1 cellular context compared by ENCODE assay signal in the genomic region with DNA sequence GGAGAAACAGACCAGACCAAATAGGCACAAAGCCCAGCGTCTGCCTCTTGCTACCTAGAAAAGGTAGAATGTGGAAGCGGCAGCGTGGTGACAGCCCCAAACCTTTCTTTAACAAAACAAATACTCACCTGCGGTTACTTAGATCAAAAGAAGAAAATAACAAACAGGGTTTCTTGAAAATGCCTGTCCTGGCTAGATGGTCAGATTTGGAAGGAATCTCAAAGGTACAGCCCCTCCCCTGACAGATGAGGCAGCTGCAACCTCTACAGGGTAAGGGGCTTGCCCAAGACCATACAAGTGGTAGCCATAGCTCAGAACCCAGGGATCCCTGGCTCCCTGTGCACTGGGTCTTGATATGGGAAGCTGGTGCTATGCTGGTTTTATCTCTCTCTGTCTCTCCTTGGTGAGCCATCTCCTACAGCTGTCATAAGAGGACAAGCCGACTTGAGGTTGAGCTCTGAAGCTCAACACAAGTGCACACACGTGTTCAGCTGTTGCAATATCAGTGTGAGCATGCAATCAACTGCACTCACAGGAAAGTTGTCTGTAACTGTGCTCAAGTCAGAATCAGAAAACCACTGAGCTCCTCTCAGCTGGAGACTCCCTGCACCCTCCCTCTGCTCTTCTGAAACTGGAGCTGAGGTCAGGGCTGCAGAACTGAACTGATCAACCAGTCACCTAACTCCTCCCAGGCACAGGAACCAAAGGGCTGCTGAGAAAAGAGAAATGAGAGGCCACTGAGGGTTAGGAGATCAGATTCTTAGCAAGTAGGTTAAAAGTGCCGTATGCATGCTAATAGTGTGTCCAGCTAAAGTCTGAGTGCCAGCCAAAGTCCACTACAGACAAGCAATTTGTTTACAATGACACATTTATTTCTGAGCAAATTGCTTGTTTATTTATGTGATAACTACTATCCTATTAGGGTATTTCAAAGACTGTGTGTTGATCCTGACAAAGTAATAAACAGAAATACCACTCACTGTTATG.
TF ChIP-seq lines count a peak whose summit lies in the region.

No MANE protein-coding gene starts in this region.

TF ChIP-seq in K562, 482 proteins besides CTCF, POLR2A, EP300 and RAD21 (continued from another document and continues in another):
- peak; percentile 99 for TF ChIP-seq CEBPG (CRISPR knock-in tag; IDR thresholded peaks at IDR 0.05)
- TF ChIP-seq CEBPG (tag; conservative IDR thresholded peaks at IDR 0.05 in 1 of 2, IDR thresholded peaks at IDR 0.05 in 1 of 2), result peak; percentile 84 to 93
- TF ChIP-seq MAFF (IDR thresholded peaks at IDR 0.05; ENCODE audit: low read length), result no peak
- no peak for TF ChIP-seq NCOA4 (IDR thresholded peaks at IDR 0.05; ENCODE audit: partially characterized antibody)
- TF ChIP-seq, protein P1, sequence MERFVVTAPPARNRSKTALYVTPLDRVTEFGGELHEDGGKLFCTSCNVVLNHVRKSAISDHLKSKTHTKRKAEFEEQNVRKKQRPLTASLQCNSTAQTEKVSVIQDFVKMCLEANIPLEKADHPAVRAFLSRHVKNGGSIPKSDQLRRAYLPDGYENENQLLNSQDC (CRISPR knock-in tag; IDR thresholded peaks at IDR 0.05), result no peak
- TF ChIP-seq BRD4 (IDR thresholded peaks at IDR 0.05), result no peak
- TF ChIP-seq, protein P2, sequence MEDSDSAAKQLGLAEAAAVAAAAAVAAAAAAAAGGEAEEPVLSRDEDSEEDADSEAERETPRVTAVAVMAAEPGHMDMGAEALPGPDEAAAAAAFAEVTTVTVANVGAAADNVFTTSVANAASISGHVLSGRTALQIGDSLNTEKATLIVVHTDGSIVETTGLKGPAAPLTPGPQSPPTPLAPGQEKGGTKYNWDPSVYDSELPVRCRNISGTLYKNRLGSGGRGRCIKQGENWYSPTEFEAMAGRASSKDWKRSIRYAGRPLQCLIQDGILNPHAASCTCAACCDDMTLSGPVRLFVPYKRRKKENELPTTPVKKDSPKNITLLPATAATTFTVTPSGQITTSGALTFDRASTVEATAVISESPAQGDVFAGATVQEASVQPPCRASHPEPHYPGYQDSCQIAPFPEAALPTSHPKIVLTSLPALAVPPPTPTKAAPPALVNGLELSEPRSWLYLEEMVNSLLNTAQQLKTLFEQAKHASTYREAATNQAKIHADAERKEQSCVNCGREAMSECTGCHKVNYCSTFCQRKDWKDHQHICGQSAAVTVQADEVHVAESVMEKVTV (CRISPR knock-in tag; IDR thresholded peaks at IDR 0.05), result no peak
- no peak for TF ChIP-seq DIDO1 (tag; IDR thresholded peaks at IDR 0.05; ENCODE audit: low read depth)
- TF ChIP-seq ZNF780A (CRISPR knock-in tag; IDR thresholded peaks at IDR 0.05), result no peak
- TF ChIP-seq SMARCC2 (IDR thresholded peaks at IDR 0.05; ENCODE audit: low read depth), result no peak
- TF ChIP-seq, protein P3, sequence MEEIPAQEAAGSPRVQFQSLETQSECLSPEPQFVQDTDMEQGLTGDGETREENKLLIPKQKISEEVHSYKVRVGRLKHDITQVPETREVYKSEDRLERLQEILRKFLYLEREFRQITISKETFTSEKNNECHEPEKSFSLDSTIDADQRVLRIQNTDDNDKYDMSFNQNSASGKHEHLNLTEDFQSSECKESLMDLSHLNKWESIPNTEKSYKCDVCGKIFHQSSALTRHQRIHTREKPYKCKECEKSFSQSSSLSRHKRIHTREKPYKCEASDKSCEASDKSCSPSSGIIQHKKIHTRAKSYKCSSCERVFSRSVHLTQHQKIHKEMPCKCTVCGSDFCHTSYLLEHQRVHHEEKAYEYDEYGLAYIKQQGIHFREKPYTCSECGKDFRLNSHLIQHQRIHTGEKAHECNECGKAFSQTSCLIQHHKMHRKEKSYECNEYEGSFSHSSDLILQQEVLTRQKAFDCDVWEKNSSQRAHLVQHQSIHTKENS (CRISPR knock-in tag; IDR thresholded peaks at IDR 0.05), result no peak
- TF ChIP-seq SMAD1 (IDR thresholded peaks at IDR 0.05; ENCODE audit: low read depth, low read length, partially characterized antibody), result no peak
- TF ChIP-seq SMAD4 (CRISPR knock-in tag; conservative IDR thresholded peaks at IDR 0.05), result no peak; the same call in 1 of the 2 replicates
- no peak for TF ChIP-seq MEF2D (tag; conservative IDR thresholded peaks at IDR 0.05; ENCODE audit: low read depth)
- no peak for TF ChIP-seq RBM39 (optimal IDR thresholded peaks at IDR 0.05; ENCODE audit: low read depth, low read length)
- TF ChIP-seq MTA3 (IDR thresholded peaks at IDR 0.05; ENCODE audit: borderline replicate concordance), result peak; percentile 49; the same call in 1 of the 2 replicates
- TF ChIP-seq PRMT5 (CRISPR knock-in tag; IDR thresholded peaks at IDR 0.05), result no peak
- TF ChIP-seq CBX3 (IDR thresholded peaks at IDR 0.05; ENCODE audit: borderline replicate concordance in 1 of 2, low read length in 2 of 2), result no peak
- no peak for TF ChIP-seq ETV5 (CRISPR knock-in tag; IDR thresholded peaks at IDR 0.05; ENCODE audit: low read depth)
- TF ChIP-seq HNRNPLL (IDR thresholded peaks at IDR 0.05; ENCODE audit: low read depth, low read length, poor library complexity, severe bottlenecking), result no peak
- no peak for TF ChIP-seq ZSCAN29 (IDR thresholded peaks at IDR 0.05)
- no peak for TF ChIP-seq YBX1 (IDR thresholded peaks at IDR 0.05)
- no peak for TF ChIP-seq CHD2 (IDR thresholded peaks at IDR 0.05; ENCODE audit: low read depth, low read length)
- no peak; the same call in 1 of the 2 replicates for TF ChIP-seq TOE1 (IDR thresholded peaks at IDR 0.05; ENCODE audit: borderline replicate concordance)
- no peak for TF ChIP-seq TOE1 (CRISPR knock-in tag; IDR thresholded peaks at IDR 0.05; ENCODE audit: borderline replicate concordance, low read depth)
- TF ChIP-seq, protein P4, sequence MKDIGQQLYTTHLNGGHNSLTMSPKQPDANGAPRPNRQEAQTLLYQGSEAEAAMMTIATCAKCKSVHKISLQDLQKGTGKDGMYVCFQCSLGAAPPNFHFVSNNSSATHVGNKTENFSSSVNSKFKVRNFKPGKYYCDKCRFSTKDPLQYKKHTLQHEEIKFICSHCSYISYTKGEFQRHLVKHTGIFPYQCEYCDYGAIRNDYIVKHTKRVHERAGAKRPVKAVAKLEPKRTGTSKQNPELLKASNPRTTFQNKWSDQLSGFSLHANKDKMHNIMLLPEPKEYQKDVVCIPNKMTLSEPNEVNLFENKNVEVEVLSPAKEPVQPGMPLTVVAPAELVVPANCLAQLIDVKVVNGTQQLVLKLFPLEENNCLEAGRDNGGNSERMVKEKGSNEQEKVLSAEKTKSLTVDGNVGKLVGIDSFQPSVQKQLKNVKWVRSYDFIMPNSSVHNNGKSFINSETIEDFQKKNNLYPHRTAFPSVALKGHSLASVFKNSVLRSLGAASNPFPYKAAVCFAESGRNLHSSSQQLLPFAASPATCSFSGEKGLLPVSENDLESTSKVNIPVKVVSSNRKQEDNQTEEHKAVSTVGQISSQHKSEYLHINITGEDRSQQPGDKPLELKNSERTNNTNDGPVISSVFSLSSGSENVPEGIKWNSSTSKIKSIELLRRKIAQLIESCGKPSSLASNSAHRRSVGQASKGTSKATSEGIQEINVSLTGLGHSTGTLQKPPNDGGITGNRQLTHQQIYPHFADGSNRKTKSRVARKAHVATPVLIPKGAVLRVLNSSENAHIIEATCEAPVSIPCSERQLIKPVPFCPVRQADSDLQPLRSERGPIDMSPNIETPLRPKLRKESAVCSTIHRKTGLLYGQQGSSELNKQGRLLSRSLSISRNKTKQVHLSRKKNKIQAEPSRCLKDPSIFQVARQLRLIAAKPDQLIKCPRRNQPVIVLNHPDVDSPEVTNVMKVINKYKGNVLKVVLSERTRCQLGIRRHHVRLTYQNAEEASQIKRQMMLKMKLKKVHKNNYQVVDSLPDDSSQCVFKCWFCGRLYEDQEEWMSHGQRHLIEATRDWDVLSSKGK (CRISPR knock-in tag; IDR thresholded peaks at IDR 0.05), result no peak
- TF ChIP-seq SIX5 (IDR thresholded peaks at IDR 0.05; ENCODE audit: borderline replicate concordance in 1 of 2, insufficient read depth in 1 of 2, low read depth in 1 of 2, low read length in 2 of 2), result no peak
- TF ChIP-seq, protein P5, sequence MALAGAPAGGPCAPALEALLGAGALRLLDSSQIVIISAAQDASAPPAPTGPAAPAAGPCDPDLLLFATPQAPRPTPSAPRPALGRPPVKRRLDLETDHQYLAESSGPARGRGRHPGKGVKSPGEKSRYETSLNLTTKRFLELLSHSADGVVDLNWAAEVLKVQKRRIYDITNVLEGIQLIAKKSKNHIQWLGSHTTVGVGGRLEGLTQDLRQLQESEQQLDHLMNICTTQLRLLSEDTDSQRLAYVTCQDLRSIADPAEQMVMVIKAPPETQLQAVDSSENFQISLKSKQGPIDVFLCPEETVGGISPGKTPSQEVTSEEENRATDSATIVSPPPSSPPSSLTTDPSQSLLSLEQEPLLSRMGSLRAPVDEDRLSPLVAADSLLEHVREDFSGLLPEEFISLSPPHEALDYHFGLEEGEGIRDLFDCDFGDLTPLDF (CRISPR knock-in tag; IDR thresholded peaks at IDR 0.05), result no peak
- no peak; the same call in 1 of the 2 replicates for TF ChIP-seq ZNF143 (CRISPR knock-in tag; IDR thresholded peaks at IDR 0.05)
- TF ChIP-seq, protein P6, sequence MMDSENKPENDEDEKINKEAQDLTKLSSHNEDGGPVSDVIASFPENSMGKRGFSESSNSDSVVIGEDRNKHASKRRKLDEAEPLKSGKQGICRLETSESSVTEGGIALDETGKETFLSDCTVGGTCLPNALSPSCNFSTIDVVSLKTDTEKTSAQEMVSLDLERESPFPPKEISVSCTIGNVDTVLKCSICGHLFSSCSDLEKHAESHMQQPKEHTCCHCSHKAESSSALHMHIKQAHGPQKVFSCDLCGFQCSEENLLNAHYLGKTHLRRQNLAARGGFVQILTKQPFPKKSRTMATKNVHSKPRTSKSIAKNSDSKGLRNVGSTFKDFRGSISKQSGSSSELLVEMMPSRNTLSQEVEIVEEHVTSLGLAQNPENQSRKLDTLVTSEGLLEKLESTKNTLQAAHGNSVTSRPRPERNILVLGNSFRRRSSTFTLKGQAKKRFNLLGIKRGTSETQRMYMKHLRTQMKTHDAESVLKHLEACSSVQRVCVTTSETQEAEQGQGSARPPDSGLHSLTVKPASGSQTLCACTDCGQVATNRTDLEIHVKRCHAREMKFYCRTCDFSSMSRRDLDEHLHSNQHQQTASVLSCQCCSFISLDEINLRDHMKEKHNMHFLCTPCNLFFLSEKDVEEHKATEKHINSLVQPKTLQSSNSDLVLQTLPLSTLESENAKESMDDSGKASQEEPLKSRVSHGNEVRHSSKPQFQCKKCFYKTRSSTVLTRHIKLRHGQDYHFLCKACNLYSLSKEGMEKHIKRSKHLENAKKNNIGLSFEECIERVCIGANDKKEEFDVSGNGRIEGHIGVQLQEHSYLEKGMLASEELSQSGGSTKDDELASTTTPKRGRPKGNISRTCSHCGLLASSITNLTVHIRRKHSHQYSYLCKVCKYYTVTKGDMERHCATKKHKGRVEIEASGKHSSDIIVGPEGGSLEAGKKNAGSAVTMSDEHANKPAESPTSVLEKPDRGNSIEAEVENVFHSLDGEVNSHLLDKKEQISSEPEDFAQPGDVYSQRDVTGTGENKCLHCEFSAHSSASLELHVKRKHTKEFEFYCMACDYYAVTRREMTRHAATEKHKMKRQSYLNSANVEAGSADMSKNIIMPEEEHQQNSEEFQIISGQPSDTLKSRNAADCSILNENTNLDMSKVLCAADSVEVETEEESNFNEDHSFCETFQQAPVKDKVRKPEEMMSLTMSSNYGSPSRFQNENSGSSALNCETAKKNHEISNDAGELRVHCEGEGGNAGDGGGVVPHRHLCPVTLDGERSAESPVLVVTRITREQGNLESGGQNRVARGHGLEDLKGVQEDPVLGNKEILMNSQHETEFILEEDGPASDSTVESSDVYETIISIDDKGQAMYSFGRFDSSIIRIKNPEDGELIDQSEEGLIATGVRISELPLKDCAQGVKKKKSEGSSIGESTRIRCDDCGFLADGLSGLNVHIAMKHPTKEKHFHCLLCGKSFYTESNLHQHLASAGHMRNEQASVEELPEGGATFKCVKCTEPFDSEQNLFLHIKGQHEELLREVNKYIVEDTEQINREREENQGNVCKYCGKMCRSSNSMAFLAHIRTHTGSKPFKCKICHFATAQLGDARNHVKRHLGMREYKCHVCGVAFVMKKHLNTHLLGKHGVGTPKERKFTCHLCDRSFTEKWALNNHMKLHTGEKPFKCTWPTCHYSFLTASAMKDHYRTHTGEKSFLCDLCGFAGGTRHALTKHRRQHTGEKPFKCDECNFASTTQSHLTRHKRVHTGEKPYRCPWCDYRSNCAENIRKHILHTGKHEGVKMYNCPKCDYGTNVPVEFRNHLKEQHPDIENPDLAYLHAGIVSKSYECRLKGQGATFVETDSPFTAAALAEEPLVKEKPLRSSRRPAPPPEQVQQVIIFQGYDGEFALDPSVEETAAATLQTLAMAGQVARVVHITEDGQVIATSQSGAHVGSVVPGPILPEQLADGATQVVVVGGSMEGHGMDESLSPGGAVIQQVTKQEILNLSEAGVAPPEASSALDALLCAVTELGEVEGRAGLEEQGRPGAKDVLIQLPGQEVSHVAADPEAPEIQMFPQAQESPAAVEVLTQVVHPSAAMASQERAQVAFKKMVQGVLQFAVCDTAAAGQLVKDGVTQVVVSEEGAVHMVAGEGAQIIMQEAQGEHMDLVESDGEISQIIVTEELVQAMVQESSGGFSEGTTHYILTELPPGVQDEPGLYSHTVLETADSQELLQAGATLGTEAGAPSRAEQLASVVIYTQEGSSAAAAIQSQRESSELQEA (IDR thresholded peaks at IDR 0.05; ENCODE audit: low read depth), result no peak
- TF ChIP-seq, protein P7, sequence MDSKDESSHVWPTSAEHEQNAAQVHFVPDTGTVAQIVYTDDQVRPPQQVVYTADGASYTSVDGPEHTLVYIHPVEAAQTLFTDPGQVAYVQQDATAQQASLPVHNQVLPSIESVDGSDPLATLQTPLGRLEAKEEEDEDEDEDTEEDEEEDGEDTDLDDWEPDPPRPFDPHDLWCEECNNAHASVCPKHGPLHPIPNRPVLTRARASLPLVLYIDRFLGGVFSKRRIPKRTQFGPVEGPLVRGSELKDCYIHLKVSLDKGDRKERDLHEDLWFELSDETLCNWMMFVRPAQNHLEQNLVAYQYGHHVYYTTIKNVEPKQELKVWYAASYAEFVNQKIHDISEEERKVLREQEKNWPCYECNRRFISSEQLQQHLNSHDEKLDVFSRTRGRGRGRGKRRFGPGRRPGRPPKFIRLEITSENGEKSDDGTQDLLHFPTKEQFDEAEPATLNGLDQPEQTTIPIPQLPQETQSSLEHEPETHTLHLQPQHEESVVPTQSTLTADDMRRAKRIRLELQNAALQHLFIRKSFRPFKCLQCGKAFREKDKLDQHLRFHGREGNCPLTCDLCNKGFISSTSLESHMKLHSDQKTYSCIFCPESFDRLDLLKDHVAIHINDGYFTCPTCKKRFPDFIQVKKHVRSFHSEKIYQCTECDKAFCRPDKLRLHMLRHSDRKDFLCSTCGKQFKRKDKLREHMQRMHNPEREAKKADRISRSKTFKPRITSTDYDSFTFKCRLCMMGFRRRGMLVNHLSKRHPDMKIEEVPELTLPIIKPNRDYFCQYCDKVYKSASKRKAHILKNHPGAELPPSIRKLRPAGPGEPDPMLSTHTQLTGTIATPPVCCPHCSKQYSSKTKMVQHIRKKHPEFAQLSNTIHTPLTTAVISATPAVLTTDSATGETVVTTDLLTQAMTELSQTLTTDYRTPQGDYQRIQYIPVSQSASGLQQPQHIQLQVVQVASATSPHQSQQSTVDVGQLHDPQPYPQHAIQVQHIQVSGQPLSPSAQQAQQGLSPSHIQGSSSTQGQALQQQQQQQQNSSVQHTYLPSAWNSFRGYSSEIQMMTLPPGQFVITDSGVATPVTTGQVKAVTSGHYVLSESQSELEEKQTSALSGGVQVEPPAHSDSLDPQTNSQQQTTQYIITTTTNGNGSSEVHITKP (IDR thresholded peaks at IDR 0.05; ENCODE audit: partially characterized antibody), result no peak
- no peak for TF ChIP-seq ZBTB8A (IDR thresholded peaks at IDR 0.05; ENCODE audit: partially characterized antibody)
- TF ChIP-seq ZNF354B (CRISPR knock-in tag; IDR thresholded peaks at IDR 0.05), result no peak
- TF ChIP-seq GABPB2 (CRISPR knock-in tag; conservative IDR thresholded peaks at IDR 0.05), result no peak
- TF ChIP-seq TCF3 (CRISPR knock-in tag; IDR thresholded peaks at IDR 0.05), result 0 out of 2 replicates have a peak, but pooled peaks have one; percentile 24
- no peak for TF ChIP-seq NUFIP1 (IDR thresholded peaks at IDR 0.05; ENCODE audit: partially characterized antibody)
